ENCODE assay signal across 12 cellular contexts in the genomic region with DNA sequence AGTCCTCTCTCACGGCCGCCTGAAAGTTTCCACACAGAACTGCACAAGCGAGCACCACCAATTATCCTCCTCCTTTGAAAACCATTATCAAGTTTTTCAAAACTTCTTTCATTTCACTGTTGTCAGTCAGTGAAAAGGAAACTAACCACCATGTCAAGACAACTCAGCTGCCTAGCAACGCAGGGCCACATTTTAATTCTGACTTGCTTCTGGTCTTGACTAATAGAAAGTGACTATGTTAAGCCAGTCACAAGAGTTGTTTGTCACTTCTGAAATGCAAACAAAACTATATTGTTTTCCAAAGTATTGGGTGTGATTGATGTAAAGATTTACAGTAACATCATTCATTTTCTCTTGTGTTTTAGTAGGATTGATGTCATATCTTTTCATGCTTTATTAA.
DNase-seq lines count a peak whose midpoint lies in the region; ATAC-seq and FAIRE-seq lines count a peak whose summit lies in the region.
"Had no signal": no experiment of that assay in that cellular context is flagged by ENCODE, and none has a peak within 500 bp of the region (broad histone marks: within the 10 kb centered on the region; RNA-seq: fewer than 3 reads in every experiment).

No MANE protein-coding gene starts in this region.

- H3K9me2 ChIP-seq in GM23248 (ENCODE audit: insufficient read depth), result no peaks in the 10 kb centered on the region

- H2AFZ ChIP-seq in GM23248, result no peak overlapping the region

- H3K36me3 Mint-ChIP-seq in immature natural killer cell, result peaks cover 0 to 4% (median 3%) of the 10 kb centered on the region in 3 donors

- no peaks in the 10 kb centered on the region for H3K79me2 ChIP-seq in GM23248 (ENCODE audit: insufficient read depth)

- DNase-seq in immature natural killer cell, result peak; percentile 10 to 33 (median 19)
- no peak for DNase-seq in GM23248
- DNase-seq in urothelium cell line (ENCODE audit: low spot score), result no peak
- DNase-seq in T-helper 9 cell, result no peak
- no peak for DNase-seq in activated naive CD4-positive, alpha-beta T cell (lab: John Stamatoyannopoulos, UW)
- DNase-seq: DMS53, H7, substantia nigra, WERI-Rb-1 had no signal

- H3K4me3 Mint-ChIP-seq in immature natural killer cell, result peak overlapping the region in 2 of 5 donors; percentile 4 to 60

- no peaks in the 10 kb centered on the region for H3F3A ChIP-seq in GM23248 (ENCODE audit: insufficient read depth)

- no peak overlapping the region for H3K4me2 ChIP-seq in GM23248 (ENCODE audit: unreplicated experiment)

- no peaks in the 10 kb centered on the region for H4K20me1 ChIP-seq in GM23248 (ENCODE audit: insufficient read depth)

- H3K27me3 ChIP-seq in GM23248 (replicated peaks; ENCODE audit: insufficient read depth), result no peaks in the 10 kb centered on the region

- H3K9me3 ChIP-seq in GM23248 (ENCODE audit: low read depth), result no peaks in the 10 kb centered on the region

- WGBS in GM23248 (ENCODE audit: low coverage in 1 of 2, low lambda C conversion rate in 2 of 2, missing lambda C conversion rate in 2 of 2), 2 experiments, result 87 to 93% methylated on average over 4 of the region's 4 CpGs

- in situ Hi-C loops in GM23248 (cut with MboI), result no loop called here

- no peak overlapping the region for H3K27ac ChIP-seq in GM23248
- H3K27ac ChIP-seq: WERI-Rb-1 had no signal

- no peak for FAIRE-seq in urothelium cell line (lab: Jason Lieb, UNC)

- H3K4me1 Mint-ChIP-seq in immature natural killer cell, result peaks cover 26 to 31% of the 10 kb centered on the region in 2 donors

- H3K4me3 ChIP-seq in GM23248, result no peak overlapping the region

- H3K4me1 ChIP-seq in GM23248 (ENCODE audit: insufficient read depth), result no peaks in the 10 kb centered on the region

- H3K27me3 Mint-ChIP-seq in immature natural killer cell (ENCODE audit: low read depth in 3 of 3), result peaks cover 2 to 12% (median 3%) of the 10 kb centered on the region in 3 donors

- H3K36me3 ChIP-seq in GM23248 (ENCODE audit: low read depth), result no peaks in the 10 kb centered on the region
- H3K36me3 ChIP-seq: WERI-Rb-1 had no signal

- H3K9me3 Mint-ChIP-seq in immature natural killer cell, result peaks cover 0 to 13% (median 1%) of the 10 kb centered on the region in 6 donors

- H3K27ac Mint-ChIP-seq in immature natural killer cell, result peak overlapping the region in 4 of 6 donors; percentile 61 to 78 (median 64)

- no peak overlapping the region for H3K9ac ChIP-seq in GM23248

- ATAC-seq in GM18868 (IDR thresholded peaks at IDR 0.05; ENCODE audit: unreplicated experiment) (peak; percentile 96), GM21717 (IDR thresholded peaks at IDR 0.05; ENCODE audit: unreplicated experiment) (peak; percentile 98), HG03442 (IDR thresholded peaks at IDR 0.05; ENCODE audit: unreplicated experiment) (peak; percentile 94)

Comparison
In these comparisons a context has a peak if more than half of its experiments do, and no peak if none do; other contexts are left out.
1. DNase-seq: peak in immature natural killer cell (3 of 3); none in GM23248 (single experiment), urothelium cell line (single experiment), T-helper 9 cell (single experiment) and activated naive CD4-positive, alpha-beta T cell (0 of 4).
2. Peak in every context shown above with its lines, with median percentiles within 50 percentile points of each other: ATAC-seq.